ENCODE assay signal across 1 cellular context in genomic region chr9:135523521-135524129, GRCh38.
TF ChIP-seq lines count a peak whose summit lies in the region.

No MANE protein-coding gene starts in this region.

TF ChIP-seq in H1, 55 proteins besides CTCF, POLR2A, EP300 and RAD21:
- TF ChIP-seq JUND (IDR thresholded peaks at IDR 0.05; ENCODE audit: low read length) (no peak), KDM4A (IDR thresholded peaks at IDR 0.05; ENCODE audit: low read depth, low read length, severe bottlenecking) (no peak), MAX (IDR thresholded peaks at IDR 0.05) (peak; percentile 44; the same call in 1 of the 2 replicates)
